ENCODE assay signal across 14 cellular contexts in the genomic region with DNA sequence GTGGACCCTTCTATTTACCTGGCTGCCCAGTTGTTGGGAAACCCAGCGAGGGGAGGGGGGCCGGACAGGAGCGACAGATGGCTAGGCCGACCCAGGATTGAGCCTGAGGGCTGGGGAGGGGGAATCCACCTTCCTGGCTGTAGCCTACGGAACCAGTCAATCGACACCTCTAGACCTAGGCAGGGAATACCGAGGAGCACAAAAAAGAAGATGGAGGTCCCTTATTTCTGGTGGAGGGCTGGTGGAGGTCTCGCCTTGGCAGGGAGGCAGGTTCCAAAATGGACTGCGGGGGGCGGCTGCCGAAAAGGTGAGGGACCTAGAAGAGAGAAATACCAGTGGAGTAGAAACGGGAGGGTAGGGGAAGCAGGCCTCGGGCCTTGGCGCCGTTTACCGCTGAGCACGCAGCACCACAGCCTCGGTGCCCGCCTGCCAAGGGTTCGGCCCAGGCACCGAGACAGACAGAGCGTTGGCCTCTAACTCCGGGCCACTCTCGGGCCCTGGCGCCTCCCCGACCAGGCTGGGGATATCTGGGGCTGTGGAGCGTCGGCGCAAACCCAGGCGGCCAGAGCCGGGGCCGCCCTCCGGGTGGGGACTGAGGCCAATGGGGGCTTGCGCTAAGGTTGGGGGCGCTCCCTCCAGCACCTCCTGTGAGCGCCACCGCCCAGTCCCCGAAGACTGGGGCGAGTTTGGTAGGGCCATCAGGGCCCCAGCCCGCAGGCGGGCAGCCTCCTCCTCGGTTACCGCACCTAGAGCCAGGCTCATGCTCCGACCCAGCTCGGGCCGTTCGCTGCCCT. TPM values are rescaled to one million over a fixed set of nuclear protein-coding genes. Genes with fewer than 3 reads are reported as not detected.
DNase-seq lines count a peak whose midpoint lies in the region; ATAC-seq and TF ChIP-seq lines count a peak whose summit lies in the region.
"Had no signal": no experiment of that assay in that cellular context is flagged by ENCODE, and none has a peak within 500 bp of the region (broad histone marks: within the 10 kb centered on the region; RNA-seq: fewer than 3 reads in every experiment).

No MANE protein-coding gene starts in this region.

- H3K36me3 ChIP-seq in iPS-15b (ENCODE audit: control insufficient read depth, insufficient read depth, low read length) (no peaks in the 10 kb centered on the region), osteoblast (ENCODE audit: insufficient read depth, low read length) (no peaks in the 10 kb centered on the region)

- H3K4me1 ChIP-seq in iPS-15b (ENCODE audit: control insufficient read depth, insufficient read depth, low read length) (peaks cover 24% of the 10 kb centered on the region), osteoblast (ENCODE audit: insufficient read depth, low read length) (peaks cover 2% of the 10 kb centered on the region)

- no peaks in the 10 kb centered on the region for H3K79me2 ChIP-seq in osteoblast (ENCODE audit: insufficient read depth, low read length)

- no peak for TF ChIP-seq CTCF in activated B cell treated with CpG ODN at 0.5 μM for 24 hours (IDR thresholded peaks at IDR 0.05)
- no peak for TF ChIP-seq CTCF in endothelial cell (IDR thresholded peaks at IDR 0.05; ENCODE audit: unreplicated experiment)
- TF ChIP-seq CTCF in osteoblast (IDR thresholded peaks at IDR 0.05; ENCODE audit: extremely low read depth, low read depth, low read length) = no peak

- no peak for DNase-seq in T-helper 2 cell treated with Interferon-gamma antibody and Interleukin-4, amounts not matched to agents 5 μg/mL and 100 μg/mL, for 36 hours (ENCODE audit: low spot score)
- DNase-seq in T-helper 2 cell (no peak), activated B cell treated with CpG ODN at 0.5 μM for 24 hours (no peak), medulla oblongata (ENCODE audit: extremely low spot score) (no peak), endothelial cell (ENCODE audit: low spot score) (no peak), osteoblast (ENCODE audit: insufficient read length, low spot score, missing footprints) (no peak)
- DNase-seq: activated CD4-positive, CD25-positive, alpha-beta regulatory T cell; activated naive CD8-positive, alpha-beta T cell treated with anti-CD3 and anti-CD28 coated beads, Interleukin-2, amount 10 ng/mL, durations not matched to agents 7 days and 5 days; DND-41; stimulated activated CD4-positive, alpha-beta T cell treated with anti-CD3 and anti-CD28 coated beads, Interleukin-2, amount 100 ng/mL, for 24 hours had no signal

- peaks cover 5% of the 10 kb centered on the region for H3K4me1 Mint-ChIP-seq in T-helper 2 cell treated with Interferon-gamma antibody and Interleukin-4, amounts not matched to agents 5 μg/mL and 100 μg/mL, for 36 hours (ENCODE audit: low read depth)
- peaks cover 26% of the 10 kb centered on the region for H3K4me1 Mint-ChIP-seq in activated B cell treated with CpG ODN at 0.5 μM for 24 hours
- H3K4me1 Mint-ChIP-seq in stimulated activated memory B cell treated with anti-CD40 and anti-IgM and Interleukin-4, amounts not matched to agents 10 μg/mL and 1 μg/mL and 100 μg/mL, for 72 hours = peaks cover 51% of the 10 kb centered on the region
- H3K4me1 Mint-ChIP-seq in endothelial cell (ENCODE audit: unreplicated experiment) = peaks cover 38% of the 10 kb centered on the region

- H3K9me3 ChIP-seq in iPS-15b (ENCODE audit: control insufficient read depth, insufficient read depth, low read length) = no peaks in the 10 kb centered on the region
- no peaks in the 10 kb centered on the region for H3K9me3 ChIP-seq in osteoblast (ENCODE audit: low read depth, low read length)

- H2AFZ ChIP-seq in osteoblast (ENCODE audit: low read length) = no peak overlapping the region

- CTCF ChIA-PET in activated B cell treated with CpG ODN at 0.5 μM for 24 hours (lab: Charles Lee) = interaction anchor here (0.7 to 4.6 kb wide), 9 partner anchors 12 to 141 kb away, joined by 3 to 187 read pairs (median 13); partner anchors contain the start of gene PLCB2

- H3K9me3 Mint-ChIP-seq in T-helper 2 cell treated with Interferon-gamma antibody and Interleukin-4, amounts not matched to agents 5 μg/mL and 100 μg/mL, for 36 hours = no peaks in the 10 kb centered on the region
- no peaks in the 10 kb centered on the region for H3K9me3 Mint-ChIP-seq in activated B cell treated with CpG ODN at 0.5 μM for 24 hours
- no peaks in the 10 kb centered on the region for H3K9me3 Mint-ChIP-seq in stimulated activated memory B cell treated with anti-CD40 and anti-IgM and Interleukin-4, amounts not matched to agents 10 μg/mL and 1 μg/mL and 100 μg/mL, for 72 hours
- no peaks in the 10 kb centered on the region for H3K9me3 Mint-ChIP-seq in endothelial cell (ENCODE audit: unreplicated experiment)
- H3K9me3 Mint-ChIP-seq: activated naive CD8-positive, alpha-beta T cell treated with anti-CD3 and anti-CD28 coated beads, Interleukin-2, amount 10 ng/mL, durations not matched to agents 7 days and 5 days had no signal

- no peak overlapping the region for H3K9ac ChIP-seq in iPS-15b (ENCODE audit: low read depth, low read length)

- peak overlapping the region; percentile 37 for H3K4me3 ChIP-seq in iPS-15b (ENCODE audit: low read depth, low read length)
- no peak overlapping the region for H3K4me3 ChIP-seq in osteoblast (ENCODE audit: insufficient read depth, low read length)

- intact Hi-C loops in activated B cell treated with CpG ODN at 0.5 μM for 24 hours (cut with micrococcal nuclease) = no loop called here

- no peak overlapping the region for H3K27ac Mint-ChIP-seq in T-helper 2 cell treated with Interferon-gamma antibody and Interleukin-4, amounts not matched to agents 5 μg/mL and 100 μg/mL, for 36 hours
- H3K27ac Mint-ChIP-seq in activated B cell treated with CpG ODN at 0.5 μM for 24 hours (peak overlapping the region; percentile 53), endothelial cell (ENCODE audit: unreplicated experiment) (no peak overlapping the region)
- no peak overlapping the region for H3K27ac Mint-ChIP-seq in stimulated activated memory B cell treated with anti-CD40 and anti-IgM and Interleukin-4, amounts not matched to agents 10 μg/mL and 1 μg/mL and 100 μg/mL, for 72 hours
- H3K27ac Mint-ChIP-seq: activated naive CD8-positive, alpha-beta T cell treated with anti-CD3 and anti-CD28 coated beads, Interleukin-2, amount 10 ng/mL, durations not matched to agents 7 days and 5 days had no signal

- H4K20me1 ChIP-seq in osteoblast (ENCODE audit: insufficient read depth, low read length) = no peaks in the 10 kb centered on the region

- H3K27me3 Mint-ChIP-seq in T-helper 2 cell treated with Interferon-gamma antibody and Interleukin-4, amounts not matched to agents 5 μg/mL and 100 μg/mL, for 36 hours (ENCODE audit: low read depth) = peaks cover 51% of the 10 kb centered on the region
- H3K27me3 Mint-ChIP-seq in activated B cell treated with CpG ODN at 0.5 μM for 24 hours (peaks cover 5% of the 10 kb centered on the region), endothelial cell (ENCODE audit: unreplicated experiment) (peaks cover 32% of the 10 kb centered on the region)
- H3K27me3 Mint-ChIP-seq in stimulated activated memory B cell treated with anti-CD40 and anti-IgM and Interleukin-4, amounts not matched to agents 10 μg/mL and 1 μg/mL and 100 μg/mL, for 72 hours = peaks cover 53% of the 10 kb centered on the region

- H3K36me3 Mint-ChIP-seq in T-helper 2 cell treated with Interferon-gamma antibody and Interleukin-4, amounts not matched to agents 5 μg/mL and 100 μg/mL, for 36 hours (ENCODE audit: low read depth) = peaks cover 7% of the 10 kb centered on the region
- H3K36me3 Mint-ChIP-seq in activated B cell treated with CpG ODN at 0.5 μM for 24 hours (ENCODE audit: low read depth) (no peaks in the 10 kb centered on the region), endothelial cell (ENCODE audit: low read depth, unreplicated experiment) (peaks cover 5% of the 10 kb centered on the region)
- no peaks in the 10 kb centered on the region for H3K36me3 Mint-ChIP-seq in stimulated activated memory B cell treated with anti-CD40 and anti-IgM and Interleukin-4, amounts not matched to agents 10 μg/mL and 1 μg/mL and 100 μg/mL, for 72 hours
- H3K36me3 Mint-ChIP-seq: activated naive CD8-positive, alpha-beta T cell treated with anti-CD3 and anti-CD28 coated beads, Interleukin-2, amount 10 ng/mL, durations not matched to agents 7 days and 5 days had no signal

- H3K27ac ChIP-seq in osteoblast (ENCODE audit: low read depth, low read length) = no peak overlapping the region
- H3K27ac ChIP-seq: RWPE1 had no signal

- POLR2A ChIA-PET in activated B cell treated with CpG ODN at 0.5 μM for 24 hours (lab: Charles Lee) = interaction anchor here (1.1 to 2.0 kb wide), 2 partner anchors 27 kb away, joined by 3 to 14 read pairs; partner anchors contain the start of gene PLCB2

- no peak for ATAC-seq in activated B cell treated with CpG ODN at 0.5 μM for 24 hours (ENCODE audit: low read depth)
- ATAC-seq in stimulated activated memory B cell treated with anti-CD40 and anti-IgM and Interleukin-4, amounts not matched to agents 10 μg/mL and 1 μg/mL and 100 μg/mL, for 72 hours = no peak

- H3K4me3 Mint-ChIP-seq in T-helper 2 cell treated with Interferon-gamma antibody and Interleukin-4, amounts not matched to agents 5 μg/mL and 100 μg/mL, for 36 hours = peak overlapping the region; percentile 57
- H3K4me3 Mint-ChIP-seq in activated B cell treated with CpG ODN at 0.5 μM for 24 hours (peak overlapping the region; percentile 38), endothelial cell (ENCODE audit: unreplicated experiment) (no peak overlapping the region)
- peak overlapping the region; percentile 16 for H3K4me3 Mint-ChIP-seq in stimulated activated memory B cell treated with anti-CD40 and anti-IgM and Interleukin-4, amounts not matched to agents 10 μg/mL and 1 μg/mL and 100 μg/mL, for 72 hours
- H3K4me3 Mint-ChIP-seq: activated naive CD8-positive, alpha-beta T cell treated with anti-CD3 and anti-CD28 coated beads, Interleukin-2, amount 10 ng/mL, durations not matched to agents 7 days and 5 days had no signal

- H3K27me3 ChIP-seq in iPS-15b (ENCODE audit: control insufficient read depth, insufficient read depth, low read length) (peaks cover 67% of the 10 kb centered on the region), osteoblast (ENCODE audit: insufficient read depth, low read length) (peaks cover 56% of the 10 kb centered on the region)

- no peak overlapping the region for H3K4me2 ChIP-seq in osteoblast (ENCODE audit: insufficient read depth, low read length)

RNA-seq across cellular contexts. Expression of gene ANKRD63, which starts 1.6 kb away (rescaled TPM):
- total RNA-seq in activated B cell treated with CpG ODN at 0.5 μM for 24 hours (0.32 TPM in 1 of 2 replicates, not detected in the other), endothelial cell (ENCODE audit: unreplicated experiment) (not detected), osteoblast (not detected in 2 replicates)
- total RNA-seq: subcutaneous adipose tissue had no signal

RNA-seq across cellular contexts. Expression of gene PLCB2, which starts 26.5 kb away (rescaled TPM):
- 109 and 126 TPM in 2 replicates for total RNA-seq in activated B cell treated with CpG ODN at 0.5 μM for 24 hours
- total RNA-seq in endothelial cell (ENCODE audit: unreplicated experiment) = 71.3 TPM
- under 0.01 TPM in 2 replicates for total RNA-seq in osteoblast

RNA-seq across cellular contexts. Expression of gene INAFM2, which starts 42.2 kb away (rescaled TPM):
- 9.5 TPM in 2 replicates for total RNA-seq in activated B cell treated with CpG ODN at 0.5 μM for 24 hours
- 17.7 TPM for total RNA-seq in endothelial cell (ENCODE audit: unreplicated experiment)
- 16.8 and 17.7 TPM in 2 replicates for total RNA-seq in osteoblast

RNA-seq across cellular contexts. Expression of gene PAK6, which starts 42.4 kb away (rescaled TPM):
- total RNA-seq in activated B cell treated with CpG ODN at 0.5 μM for 24 hours (0.34 and 0.40 TPM in 2 replicates), endothelial cell (ENCODE audit: unreplicated experiment) (0.31 TPM), osteoblast (not detected in 2 replicates)

RNA-seq across cellular contexts. Expression of gene CCDC9B, which starts 59.5 kb away (rescaled TPM):
- total RNA-seq in activated B cell treated with CpG ODN at 0.5 μM for 24 hours (0.91 and 2.1 TPM in 2 replicates), endothelial cell (ENCODE audit: unreplicated experiment) (0.92 TPM), osteoblast (18.3 and 23.9 TPM in 2 replicates)

Comparison
In these comparisons a context has a peak if more than half of its experiments do, and no peak if none do; other contexts are left out.
1. RNA of gene PLCB2, which starts 26.5 kb away (total RNA-seq): 109 to 126 TPM in activated B cell treated with CpG ODN at 0.5 μM for 24 hours and 71.3 TPM in endothelial cell (single experiment); under 0.01 TPM in osteoblast; every median in the first group is over 10 times any median in the second.